8 cellular contexts compared by ENCODE assay signal in genomic region chr17:78172284-78173024, GRCh38. TPM values are rescaled to one million over a fixed set of nuclear protein-coding genes. Genes with fewer than 3 reads are reported as not detected.
DNase-seq lines count a peak whose midpoint lies in the region; ATAC-seq lines count a peak whose summit lies in the region.

No MANE protein-coding gene starts in this region.

- H3K9me3 Mint-ChIP-seq in naive B cell, result no peaks in the 10 kb centered on the region

- peak overlapping the region; percentile 76 to 92 (median 87) for H3K4me3 Mint-ChIP-seq in naive B cell

- H3K27ac Mint-ChIP-seq in naive B cell, result peak overlapping the region; percentile 90 to 99 (median 96)

- no peak for ATAC-seq in naive B cell (ENCODE audit: low read depth in 2 of 2)
- ATAC-seq in HG03565 (IDR thresholded peaks at IDR 0.05; ENCODE audit: unreplicated experiment), result no peak
- ATAC-seq in HG02840 (IDR thresholded peaks at IDR 0.05; ENCODE audit: low FRiP score, unreplicated experiment), result no peak

- peak overlapping the region; percentile 54 for H3K27ac ChIP-seq in caudate nucleus (ENCODE audit: low read depth, low read length)

- H3K27me3 Mint-ChIP-seq in naive B cell, result no peaks in the 10 kb centered on the region

- peaks cover 70 to 85% (median 81%) of the 10 kb centered on the region in 3 donors for H3K4me1 Mint-ChIP-seq in naive B cell

- H3K36me3 Mint-ChIP-seq in naive B cell, result peaks cover 0 to 12% of the 10 kb centered on the region in 2 donors

- DNase-seq in DMS153 treated with DMSO at 0.1 percent for 48 hours (lab: John Stamatoyannopoulos, UW; ENCODE audit: unreplicated experiment), result peak; percentile 25
- peak; percentile 59 to 68 for DNase-seq in Kasumi-1 (lab: John Stamatoyannopoulos, UW)
- no peak for DNase-seq in caudate nucleus (lab: John Stamatoyannopoulos, UW)
- peak; percentile 47 for DNase-seq in naive B cell
- DNase-seq in NK-92 treated with Interleukin-12 subunit alpha and Interleukin-12 subunit beta, amount 100 ng/mL, for 24 hours (lab: John Stamatoyannopoulos, UW), result no peak
- no peak for DNase-seq in inferior parietal cortex (ENCODE audit: extremely low spot score)

RNA-seq across cellular contexts. Expression of gene SYNGR2, which starts 4.1 kb away (rescaled TPM):
- 100 to 1,000 TPM; 490 to 908 (median 562) TPM for polyA plus RNA-seq in naive B cell (ENCODE audit: low read depth in 6 of 6)

RNA-seq across cellular contexts. Expression of gene TK1, which starts 14.4 kb away (rescaled TPM):
- polyA plus RNA-seq in naive B cell (ENCODE audit: low read depth in 6 of 6), result 1 to 10 TPM in 5 of 6 donors, under 1 TPM in 1; 0.91 to 3.5 (median 2.1) TPM

RNA-seq across cellular contexts. Expression of gene AFMID, which starts 14.7 kb away (rescaled TPM):
- 1 to 10 TPM in 4 of 6 donors, under 1 TPM in 1, not detected in 1; 0.53 to 4.6 (median 2.1) TPM for polyA plus RNA-seq in naive B cell (ENCODE audit: low read depth in 6 of 6)

RNA-seq across cellular contexts. Expression of gene C17orf99, which starts 26.3 kb away (rescaled TPM):
- polyA plus RNA-seq in naive B cell (ENCODE audit: low read depth in 6 of 6), result under 1 TPM in 1 of 6 donors, not detected in 5; 0.42 TPM

RNA-seq across cellular contexts. Expression of gene BIRC5, which starts 41.6 kb away (rescaled TPM):
- polyA plus RNA-seq in naive B cell (ENCODE audit: low read depth in 6 of 6), result not detected

Comparison
In these comparisons a context has a peak if more than half of its experiments do, and no peak if none do; other contexts are left out.
1. DNase-seq: peak in DMS153 treated with DMSO at 0.1 percent for 48 hours (single experiment), Kasumi-1 (2 of 2) and naive B cell (single experiment); none in caudate nucleus (0 of 61), NK-92 treated with Interleukin-12 subunit alpha and Interleukin-12 subunit beta, amount 100 ng/mL, for 24 hours (single experiment) and inferior parietal cortex (single experiment).